ENCODE assay signal across 8 cellular contexts in the genomic region with DNA sequence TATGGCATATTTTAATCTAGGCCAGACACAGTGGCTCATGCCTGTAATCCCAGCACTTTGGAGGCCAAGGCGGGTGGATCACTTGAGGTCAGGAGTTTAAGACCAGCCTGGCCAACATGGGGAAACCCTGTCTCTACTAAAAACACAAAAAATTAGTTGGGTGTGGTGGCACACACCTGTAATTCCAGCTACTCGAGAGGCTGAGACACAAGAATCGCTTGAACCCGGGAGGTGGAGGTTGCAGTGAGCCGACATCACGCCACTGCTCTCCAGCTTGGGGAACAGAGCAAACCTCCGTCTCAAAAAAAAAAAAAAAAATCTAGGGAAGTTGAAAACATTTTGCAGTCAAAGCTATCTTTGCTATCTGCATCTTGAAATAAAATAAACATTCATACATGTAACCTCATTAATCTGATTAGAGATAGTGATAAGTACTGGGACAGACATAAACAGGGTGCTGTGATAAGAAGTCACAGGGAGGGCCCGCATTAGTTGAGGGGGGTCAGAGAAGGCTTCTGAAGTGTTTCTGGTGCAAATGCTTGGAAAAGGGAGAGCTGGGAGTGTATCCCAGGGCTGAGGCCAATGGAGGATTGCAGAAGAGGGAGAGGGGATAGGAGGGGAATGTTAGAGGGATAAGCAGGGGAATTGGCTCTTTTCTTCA. TPM values are rescaled to one million over a fixed set of nuclear protein-coding genes. Genes with fewer than 3 reads are reported as not detected.
DNase-seq lines count a peak whose midpoint lies in the region; ATAC-seq and TF ChIP-seq lines count a peak whose summit lies in the region.
"Not testable (repeated sequence)": the region's sequence is repeated elsewhere in the genome, so short reads cannot be mapped to it uniquely, and the experiment has no call there.

No MANE protein-coding gene starts in this region.

- intact Hi-C loops in activated T-helper 1 cell treated with anti-CD3 and anti-CD28 coated beads, Interleukin-12 subunit alpha, Interleukin-12 subunit beta, Interleukin-2, Interleukin-4 antibody, amounts not matched to agents 30 ng/mL and 10 ng/mL and 1 ng/mL, durations not matched to agents 14 hours and 24 hours and 36 hours (cut with micrococcal nuclease): loop anchor here (2.0 to 10.0 kb wide), 2 partner anchors 31 to 405 kb away; no protein-coding TSS in a partner anchor
- intact Hi-C loops in MCF 10A (cut with micrococcal nuclease): not testable (repeated sequence)

- H3K27me3 Mint-ChIP-seq in activated T-helper 1 cell treated with anti-CD3 and anti-CD28 coated beads, Interleukin-12 subunit alpha, Interleukin-12 subunit beta, Interleukin-2, Interleukin-4 antibody, amounts not matched to agents 30 ng/mL and 10 ng/mL and 1 ng/mL, durations not matched to agents 14 hours and 24 hours and 36 hours (ENCODE audit: insufficient read depth); MCF 10A (ENCODE audit: insufficient read depth, unreplicated experiment); memory B cell: not testable (repeated sequence)

- H3K4me3 Mint-ChIP-seq in activated T-helper 1 cell treated with anti-CD3 and anti-CD28 coated beads, Interleukin-12 subunit alpha, Interleukin-12 subunit beta, Interleukin-2, Interleukin-4 antibody, amounts not matched to agents 30 ng/mL and 10 ng/mL and 1 ng/mL, durations not matched to agents 14 hours and 24 hours and 36 hours; MCF 10A (ENCODE audit: unreplicated experiment); memory B cell: not testable (repeated sequence)

- not testable (repeated sequence) for H3K9me3 ChIP-seq in BLaER1 treated with 17β-estradiol and CSF1 and Interleukin-3, amounts not matched to agents 10 nM and 100 nM (replicated peaks in 1 of 11); fibroblast of lung (ENCODE audit: control insufficient read depth, insufficient read depth, low read depth, low read length); parathyroid adenoma (ENCODE audit: control insufficient read depth, low read length); stomach smooth muscle (ENCODE audit: control insufficient read depth in 2 of 2, low read length in 2 of 2)

- H3K27ac Mint-ChIP-seq in activated T-helper 1 cell treated with anti-CD3 and anti-CD28 coated beads, Interleukin-12 subunit alpha, Interleukin-12 subunit beta, Interleukin-2, Interleukin-4 antibody, amounts not matched to agents 30 ng/mL and 10 ng/mL and 1 ng/mL, durations not matched to agents 14 hours and 24 hours and 36 hours: peak overlapping the region; percentile 68
- H3K27ac Mint-ChIP-seq in MCF 10A (ENCODE audit: low read depth, unreplicated experiment): peak overlapping the region; percentile 92
- peak overlapping the region; percentile 77 for H3K27ac Mint-ChIP-seq in memory B cell

- H3K36me3 Mint-ChIP-seq in activated T-helper 1 cell treated with anti-CD3 and anti-CD28 coated beads, Interleukin-12 subunit alpha, Interleukin-12 subunit beta, Interleukin-2, Interleukin-4 antibody, amounts not matched to agents 30 ng/mL and 10 ng/mL and 1 ng/mL, durations not matched to agents 14 hours and 24 hours and 36 hours (ENCODE audit: low read depth): peaks cover 58% of the 10 kb centered on the region
- H3K36me3 Mint-ChIP-seq in MCF 10A (ENCODE audit: insufficient read depth, unreplicated experiment) (peaks cover 37% of the 10 kb centered on the region), memory B cell (peaks cover 33% of the 10 kb centered on the region)

- H3K79me2 ChIP-seq in fibroblast of lung (ENCODE audit: control insufficient read depth, insufficient read depth, low read length): peaks cover 25% of the 10 kb centered on the region
- peaks cover 11% of the 10 kb centered on the region for H3K79me2 ChIP-seq in parathyroid adenoma

- H3K4me1 Mint-ChIP-seq in activated T-helper 1 cell treated with anti-CD3 and anti-CD28 coated beads, Interleukin-12 subunit alpha, Interleukin-12 subunit beta, Interleukin-2, Interleukin-4 antibody, amounts not matched to agents 30 ng/mL and 10 ng/mL and 1 ng/mL, durations not matched to agents 14 hours and 24 hours and 36 hours (ENCODE audit: low read depth): peaks cover 63% of the 10 kb centered on the region
- H3K4me1 Mint-ChIP-seq in MCF 10A (ENCODE audit: insufficient read depth, unreplicated experiment) (peaks cover 18% of the 10 kb centered on the region), memory B cell (peaks cover 13% of the 10 kb centered on the region)

- not testable (repeated sequence) for TF ChIP-seq CTCF in MCF 10A (IDR thresholded peaks at IDR 0.05; ENCODE audit: unreplicated experiment); fibroblast of lung (conservative IDR thresholded peaks at IDR 0.05 in 1 of 2, IDR thresholded peaks at IDR 0.05 in 1 of 2; ENCODE audit: low read depth in 1 of 2, low read length in 2 of 2); parathyroid adenoma (IDR thresholded peaks at IDR 0.05)

- not testable (repeated sequence) for DNase-seq in activated T-helper 1 cell treated with anti-CD3 and anti-CD28 coated beads, Interleukin-12 subunit alpha, Interleukin-12 subunit beta, Interleukin-2, Interleukin-4 antibody, amounts not matched to agents 30 ng/mL and 10 ng/mL and 1 ng/mL, durations not matched to agents 14 hours and 24 hours and 36 hours (ENCODE audit: low spot score); MCF 10A (ENCODE audit: unreplicated experiment); memory B cell (ENCODE audit: low spot score in 2 of 2)
- peak; percentile 44 to 74 for DNase-seq in fibroblast of lung (ENCODE audit: low read depth in 2 of 2)

- CTCF ChIA-PET in MCF 10A (lab: Yijun Ruan, JAX): interaction anchor here (0.7 to 3.0 kb wide), 2 partner anchors 95 to 248 kb away, joined by 4 to 11 read pairs; no protein-coding TSS in a partner anchor

- peak overlapping the region; percentile 17 to 97 (median 91); a peak in 17 of 22 replicates for H3K27ac ChIP-seq in BLaER1 treated with 17β-estradiol and CSF1 and Interleukin-3, amounts not matched to agents 10 nM and 100 nM
- H3K27ac ChIP-seq in fibroblast of lung (ENCODE audit: insufficient read depth, low read length) (peak overlapping the region; percentile 76), parathyroid adenoma (peak overlapping the region; percentile 71), stomach smooth muscle (ENCODE audit: low read length) (peak overlapping the region; percentile 99)

- H3K36me3 ChIP-seq in BLaER1 treated with 17β-estradiol and CSF1 and Interleukin-3, amounts not matched to agents 10 nM and 100 nM: peaks cover 9 to 60% (median 39%) of the 10 kb centered on the region in 11 experiments; a peak in 19 of 22 replicates
- not testable (repeated sequence) for H3K36me3 ChIP-seq in fibroblast of lung (ENCODE audit: control insufficient read depth, insufficient read depth, low read length); parathyroid adenoma (ENCODE audit: control insufficient read depth, insufficient read depth, low read length); stomach smooth muscle (ENCODE audit: control insufficient read depth in 2 of 2, insufficient read depth in 2 of 2, low read length in 2 of 2)

- peak overlapping the region in 6 of 11 experiments; percentile 7 to 49 (median 26); a peak in 8 of 22 replicates for H3K9ac ChIP-seq in BLaER1 treated with 17β-estradiol and CSF1 and Interleukin-3, amounts not matched to agents 10 nM and 100 nM
- H3K9ac ChIP-seq in fibroblast of lung (ENCODE audit: insufficient read depth, low read length): peak overlapping the region; percentile 20
- not testable (repeated sequence) for H3K9ac ChIP-seq in parathyroid adenoma
- peak overlapping the region; percentile 42 to 82 for H3K9ac ChIP-seq in stomach smooth muscle (ENCODE audit: low read length in 2 of 2)

- BruUV-seq in MCF 10A (replicated peaks; lab: Mats Ljungman, UMichigan): not testable (repeated sequence)

- peak overlapping the region in 10 of 11 experiments; percentile 46 to 97 (median 82); a peak in 18 of 22 replicates for H3K4me2 ChIP-seq in BLaER1 treated with 17β-estradiol and CSF1 and Interleukin-3, amounts not matched to agents 10 nM and 100 nM
- H3K4me2 ChIP-seq in fibroblast of lung (ENCODE audit: extremely low read depth, insufficient read depth, low read length) (peak overlapping the region; percentile 48), parathyroid adenoma (ENCODE audit: low read length) (peak overlapping the region; percentile 59)

- not testable (repeated sequence) for ATAC-seq in SK-N-SH treated with all-trans-retinoic acid at 6 μM for 48 hours; memory B cell (ENCODE audit: low read depth)

- H3K27me3 ChIP-seq in BLaER1 treated with 17β-estradiol and CSF1 and Interleukin-3, amounts not matched to agents 10 nM and 100 nM; fibroblast of lung (ENCODE audit: control insufficient read depth, insufficient read depth, low read length); parathyroid adenoma (ENCODE audit: control insufficient read depth, insufficient read depth, low read length); stomach smooth muscle (ENCODE audit: control insufficient read depth in 1 of 2, insufficient read depth in 2 of 2, low read length in 2 of 2): not testable (repeated sequence)

- H3K4me3 ChIP-seq in BLaER1 treated with 17β-estradiol and CSF1 and Interleukin-3, amounts not matched to agents 10 nM and 100 nM; fibroblast of lung (replicated peaks in 1 of 4; ENCODE audit: control extremely low read depth in 1 of 4, insufficient read depth in 1 of 4, low read depth in 3 of 4, low read length in 4 of 4); parathyroid adenoma (ENCODE audit: low read depth, low read length); stomach smooth muscle (ENCODE audit: low read length in 2 of 2): not testable (repeated sequence)

- H2AFZ ChIP-seq in fibroblast of lung (ENCODE audit: low read length): not testable (repeated sequence)
- H2AFZ ChIP-seq in parathyroid adenoma: peak overlapping the region; percentile 27

- not testable (repeated sequence) for H3K9me3 Mint-ChIP-seq in activated T-helper 1 cell treated with anti-CD3 and anti-CD28 coated beads, Interleukin-12 subunit alpha, Interleukin-12 subunit beta, Interleukin-2, Interleukin-4 antibody, amounts not matched to agents 30 ng/mL and 10 ng/mL and 1 ng/mL, durations not matched to agents 14 hours and 24 hours and 36 hours; MCF 10A (ENCODE audit: unreplicated experiment); memory B cell

- H3K4me1 ChIP-seq in BLaER1 treated with 17β-estradiol and CSF1 and Interleukin-3, amounts not matched to agents 10 nM and 100 nM: peaks cover 51 to 87% (median 80%) of the 10 kb centered on the region in 10 experiments
- peaks cover 19% of the 10 kb centered on the region for H3K4me1 ChIP-seq in fibroblast of lung (ENCODE audit: control insufficient read depth, extremely low read depth, insufficient read depth, low read length)
- H3K4me1 ChIP-seq in parathyroid adenoma: peaks cover 56% of the 10 kb centered on the region
- H3K4me1 ChIP-seq in stomach smooth muscle (ENCODE audit: control insufficient read depth, insufficient read depth, low read length): peaks cover 74% of the 10 kb centered on the region

- POLR2A ChIA-PET in MCF 10A (lab: Yijun Ruan, JAX): interaction anchor here (6.8 kb wide), 1 partner anchor 12 kb away, joined by 57 read pairs; no protein-coding TSS in a partner anchor

- H4K20me1 ChIP-seq in BLaER1 treated with 17β-estradiol and CSF1 and Interleukin-3, amounts not matched to agents 10 nM and 100 nM: peaks cover 0 to 11% (median 0%) of the 10 kb centered on the region in 11 experiments; a peak in 6 of 22 replicates
- not testable (repeated sequence) for H4K20me1 ChIP-seq in fibroblast of lung (ENCODE audit: control insufficient read depth, extremely low read depth, insufficient read depth, low read length)

RNA-seq across cellular contexts. Expression of gene IL4R, which starts 15.7 kb away (rescaled TPM):
- 288 and 320 TPM in 2 replicates for total RNA-seq in activated T-helper 1 cell treated with anti-CD3 and anti-CD28 coated beads, Interleukin-12 subunit alpha, Interleukin-12 subunit beta, Interleukin-2, Interleukin-4 antibody, amounts not matched to agents 30 ng/mL and 10 ng/mL and 1 ng/mL, durations not matched to agents 14 hours and 24 hours and 36 hours
- 50.4 and 51.9 TPM in 2 replicates for total RNA-seq in MCF 10A (2022)
- total RNA-seq in fibroblast of lung: 21.1 and 23.6 TPM in 2 replicates
- polyA plus RNA-seq in fibroblast of lung: 17.1 and 25.5 TPM in 2 replicates
- 16.8 and 23.5 TPM in 2 replicates for polyA plus RNA-seq in fibroblast of lung (2012)
- polyA minus RNA-seq in fibroblast of lung (ENCODE audit: low replicate concordance): 57.5 and 131 TPM in 2 replicates
